In the genomic region with DNA sequence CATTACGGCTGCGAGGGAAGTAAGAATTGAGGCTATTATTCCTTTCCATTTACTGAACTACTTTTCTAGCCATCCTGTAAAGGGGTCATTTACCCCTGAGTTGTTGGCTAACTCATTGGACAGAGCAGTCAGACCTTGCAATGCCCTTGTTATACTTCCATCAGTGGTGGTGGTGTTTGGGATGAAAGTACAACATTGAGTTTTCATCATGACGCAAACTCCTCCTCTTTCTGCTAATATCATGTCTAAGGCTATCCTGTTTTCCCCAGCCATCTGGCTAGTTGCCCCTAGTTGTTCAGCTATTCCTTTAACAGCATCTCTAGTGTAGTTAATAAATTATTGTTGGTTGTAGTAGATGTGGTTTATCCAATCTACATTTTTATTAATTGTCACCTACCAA, we compare ENCODE assay signal across 6 cellular contexts.
DNase-seq lines count a peak whose midpoint lies in the region; ATAC-seq and TF ChIP-seq lines count a peak whose summit lies in the region.
"Not testable (repeated sequence)": the region's sequence is repeated elsewhere in the genome, so short reads cannot be mapped to it uniquely, and the experiment has no call there.

No MANE protein-coding gene starts in this region.

- not testable (repeated sequence) for H3K4me3 Mint-ChIP-seq in activated CD4-positive, alpha-beta memory T cell treated with anti-CD3 and anti-CD28 coated beads, Interleukin-2, amount 10 ng/mL, durations not matched to agents 7 days and 5 days
- peak overlapping the region; percentile 33 for H3K4me3 Mint-ChIP-seq in activated naive CD4-positive, alpha-beta T cell treated with anti-CD3 and anti-CD28 coated beads, Interleukin-2, amount 50 U/mL, for 24 hours
- peak overlapping the region in 2 of 8 donors; percentile 21 to 45 for H3K4me3 Mint-ChIP-seq in naive B cell

- H2AFZ ChIP-seq in PC-3 (ENCODE audit: low read length): not testable (repeated sequence)

- peaks cover 21% of the 10 kb centered on the region for H3K36me3 Mint-ChIP-seq in activated CD4-positive, alpha-beta memory T cell treated with anti-CD3 and anti-CD28 coated beads, Interleukin-2, amount 10 ng/mL, durations not matched to agents 7 days and 5 days (ENCODE audit: low read depth)
- H3K36me3 Mint-ChIP-seq in activated naive CD4-positive, alpha-beta T cell treated with anti-CD3 and anti-CD28 coated beads, Interleukin-2, amount 50 U/mL, for 24 hours: peaks cover 13% of the 10 kb centered on the region
- H3K36me3 Mint-ChIP-seq in naive B cell: not testable (repeated sequence)

- peaks cover 89% of the 10 kb centered on the region for H3K79me2 ChIP-seq in PC-3 (ENCODE audit: low read length)

- peak overlapping the region; percentile 66 for H3K27ac Mint-ChIP-seq in activated CD4-positive, alpha-beta memory T cell treated with anti-CD3 and anti-CD28 coated beads, Interleukin-2, amount 10 ng/mL, durations not matched to agents 7 days and 5 days
- not testable (repeated sequence) for H3K27ac Mint-ChIP-seq in activated naive CD4-positive, alpha-beta T cell treated with anti-CD3 and anti-CD28 coated beads, Interleukin-2, amount 50 U/mL, for 24 hours
- H3K27ac Mint-ChIP-seq in naive B cell: peak overlapping the region in 4 of 6 donors; percentile 4 to 76 (median 24)

- H3K4me1 Mint-ChIP-seq in activated CD4-positive, alpha-beta memory T cell treated with anti-CD3 and anti-CD28 coated beads, Interleukin-2, amount 10 ng/mL, durations not matched to agents 7 days and 5 days: peaks cover 48% of the 10 kb centered on the region
- H3K4me1 Mint-ChIP-seq in activated naive CD4-positive, alpha-beta T cell treated with anti-CD3 and anti-CD28 coated beads, Interleukin-2, amount 50 U/mL, for 24 hours: peaks cover 59% of the 10 kb centered on the region
- peaks cover 56 to 82% (median 57%) of the 10 kb centered on the region in 3 donors for H3K4me1 Mint-ChIP-seq in naive B cell

- H3K4me1 ChIP-seq in PC-3 (ENCODE audit: insufficient read depth, low read length): peaks cover 34% of the 10 kb centered on the region
- H3K4me1 ChIP-seq in colonic mucosa: peaks cover 34% of the 10 kb centered on the region

- not testable (repeated sequence) for H3K27me3 ChIP-seq in PC-3 (ENCODE audit: low read length); colonic mucosa

- CTCF ChIA-PET in PC-3 (lab: Charles Lee); activated CD4-positive, alpha-beta memory T cell treated with anti-CD3 and anti-CD28 coated beads, Interleukin-2, amount 10 ng/mL, durations not matched to agents 7 days and 5 days (lab: Charles Lee): not testable (repeated sequence)

- BruUV-seq in PC-3 (replicated peaks; lab: Mats Ljungman, UMichigan): not testable (repeated sequence)

- H3K27ac ChIP-seq in PC-3 (ENCODE audit: low read length): peak overlapping the region; percentile 54
- H3K27ac ChIP-seq in colonic mucosa: peak overlapping the region; percentile 24

- H3K27me3 Mint-ChIP-seq in activated CD4-positive, alpha-beta memory T cell treated with anti-CD3 and anti-CD28 coated beads, Interleukin-2, amount 10 ng/mL, durations not matched to agents 7 days and 5 days; activated naive CD4-positive, alpha-beta T cell treated with anti-CD3 and anti-CD28 coated beads, Interleukin-2, amount 50 U/mL, for 24 hours; naive B cell: not testable (repeated sequence)

- not testable (repeated sequence) for DNase-seq in PC-3; activated CD4-positive, alpha-beta memory T cell treated with anti-CD3 and anti-CD28 coated beads, Interleukin-2, amount 10 ng/mL, durations not matched to agents 7 days and 5 days; colonic mucosa; naive B cell
- DNase-seq in left lobe of liver (ENCODE audit: low spot score): peak; percentile 57

- not testable (repeated sequence) for ATAC-seq in PC-3; naive B cell (ENCODE audit: low read depth in 2 of 2)
- ATAC-seq in left lobe of liver: peak; percentile 41

- H3K9ac ChIP-seq in PC-3 (ENCODE audit: low read length); colonic mucosa (ENCODE audit: low read depth in 2 of 2, low read length in 2 of 2): not testable (repeated sequence)

- intact Hi-C loops in PC-3 (cut with micrococcal nuclease); colonic mucosa (cut with DNase I): not testable (repeated sequence)

- H4K20me1 ChIP-seq in PC-3 (ENCODE audit: low read length): not testable (repeated sequence)

- not testable (repeated sequence) for H3K9me2 ChIP-seq in PC-3 (replicated peaks; ENCODE audit: low read length)

- not testable (repeated sequence) for H3K4me3 ChIP-seq in PC-3 (ENCODE audit: low read length); colonic mucosa

- POLR2A ChIA-PET in PC-3 (lab: Charles Lee; ENCODE audit: unreplicated experiment); activated CD4-positive, alpha-beta memory T cell treated with anti-CD3 and anti-CD28 coated beads, Interleukin-2, amount 10 ng/mL, durations not matched to agents 7 days and 5 days (lab: Charles Lee): not testable (repeated sequence)

- H3K9me3 Mint-ChIP-seq in activated CD4-positive, alpha-beta memory T cell treated with anti-CD3 and anti-CD28 coated beads, Interleukin-2, amount 10 ng/mL, durations not matched to agents 7 days and 5 days; activated naive CD4-positive, alpha-beta T cell treated with anti-CD3 and anti-CD28 coated beads, Interleukin-2, amount 50 U/mL, for 24 hours; naive B cell: not testable (repeated sequence)

- not testable (repeated sequence) for H3K36me3 ChIP-seq in PC-3 (ENCODE audit: low read depth, low read length); colonic mucosa

- H3K4me2 ChIP-seq in PC-3 (ENCODE audit: low read length): not testable (repeated sequence)

- TF ChIP-seq CTCF in PC-3 (conservative IDR thresholded peaks at IDR 0.05; ENCODE audit: low read depth, low read length); colonic mucosa (IDR thresholded peaks at IDR 0.05): not testable (repeated sequence)

- not testable (repeated sequence) for H3K9me3 ChIP-seq in PC-3 (ENCODE audit: low read length); colonic mucosa

- H3F3A ChIP-seq in PC-3 (ENCODE audit: low read length, unreplicated experiment): not testable (repeated sequence)
